In the genomic region with DNA sequence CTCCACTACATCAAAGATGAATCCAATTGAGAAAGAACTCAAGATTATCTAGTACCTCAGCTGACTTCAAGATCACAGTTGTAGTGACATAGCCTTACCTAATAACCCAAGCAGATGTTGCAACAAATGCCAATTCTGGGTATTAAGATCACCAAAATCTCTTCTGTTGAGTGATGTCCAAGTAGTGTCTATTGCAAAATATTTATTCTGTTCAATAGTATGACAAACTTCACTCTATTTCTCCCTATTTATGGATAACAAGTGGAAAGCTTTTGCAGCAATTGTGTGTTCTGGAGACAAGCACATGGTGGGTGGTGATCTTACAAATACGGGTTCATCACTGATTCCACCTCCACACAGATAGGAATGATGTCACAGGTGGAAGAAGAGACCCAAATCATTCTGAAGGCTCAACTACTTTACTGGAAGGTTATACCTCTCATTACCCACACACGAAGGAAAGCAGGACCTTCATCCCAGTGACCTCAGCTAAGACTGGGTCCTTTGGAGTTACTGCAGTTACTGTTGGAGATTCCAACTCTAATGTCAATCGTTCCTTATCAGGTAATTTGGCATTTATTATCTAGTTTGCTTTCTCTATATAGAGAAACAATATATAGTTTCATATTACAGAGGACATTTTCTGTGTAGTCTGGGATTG, we compare ENCODE assay signal across 22 cellular contexts.
A peak's percentile ranks its signal among the peaks of the same experiment; 100 is the strongest.
DNase-seq lines count a peak whose midpoint lies in the region; ATAC-seq, FAIRE-seq and TF ChIP-seq lines count a peak whose summit lies in the region.
"Had no signal": no experiment of that assay in that cellular context is flagged by ENCODE, and none has a peak within 500 bp of the region (broad histone marks: within the 10 kb centered on the region; RNA-seq: fewer than 3 reads in every experiment).

No MANE protein-coding gene starts in this region.

- ATAC-seq in naive B cell (ENCODE audit: low read depth in 2 of 2) (no peak), HG02870 (IDR thresholded peaks at IDR 0.05; ENCODE audit: unreplicated experiment) (no peak)

- peak overlapping the region; percentile 16 for H3K27ac Mint-ChIP-seq in activated T-helper 1 cell treated with anti-CD3 and anti-CD28 coated beads, Interleukin-12 subunit alpha, Interleukin-12 subunit beta, Interleukin-2, Interleukin-4 antibody, amounts not matched to agents 30 ng/mL and 10 ng/mL and 1 ng/mL, durations not matched to agents 14 hours and 24 hours and 36 hours
- peak overlapping the region; percentile 63 to 94 (median 83) for H3K27ac Mint-ChIP-seq in naive B cell
- H3K27ac Mint-ChIP-seq: H9 had no signal

- TF ChIP-seq POLR2A in GM12892 (IDR thresholded peaks at IDR 0.05; ENCODE audit: low read depth, low read length): peak; percentile 33; the same call in 1 of the 2 replicates

- peaks cover 63 to 98% (median 96%) of the 10 kb centered on the region in 11 experiments for H3K36me3 ChIP-seq in BLaER1 treated with 17β-estradiol and CSF1 and Interleukin-3, amounts not matched to agents 10 nM and 100 nM

- peaks cover 28% of the 10 kb centered on the region for H3K9me3 Mint-ChIP-seq in activated T-helper 1 cell treated with anti-CD3 and anti-CD28 coated beads, Interleukin-12 subunit alpha, Interleukin-12 subunit beta, Interleukin-2, Interleukin-4 antibody, amounts not matched to agents 30 ng/mL and 10 ng/mL and 1 ng/mL, durations not matched to agents 14 hours and 24 hours and 36 hours
- peaks cover 0 to 15% (median 0%) of the 10 kb centered on the region in 7 donors for H3K9me3 Mint-ChIP-seq in naive B cell

- DNase-seq in GM12892 (ENCODE audit: insufficient read length) (no peak), naive B cell (no peak), HCEC 1CT (no peak)
- DNase-seq in activated T-helper 1 cell treated with anti-CD3 and anti-CD28 coated beads, Interleukin-12 subunit alpha, Interleukin-12 subunit beta, Interleukin-2, Interleukin-4 antibody, amounts not matched to agents 30 ng/mL and 10 ng/mL and 1 ng/mL, durations not matched to agents 14 hours and 24 hours and 36 hours (ENCODE audit: low spot score): no peak
- no peak for DNase-seq in activated CD4-positive, alpha-beta T cell treated with anti-CD3 and anti-CD28 coated beads, Interleukin-2, amount 50 U/mL, for 4 hours
- DNase-seq: activated CD4-positive, alpha-beta T cell treated with anti-CD3 and anti-CD28 coated beads, Interleukin-2, amount 50 U/mL, for 48 hours; amniotic stem cell; effector CD8-positive, alpha-beta T cell; H9; islet precursor cell; NCI-H1417; NCI-H2171 treated with DMSO at 0.1 percent for 48 hours; NCI-H82; RPMI8226; stimulated activated CD4-positive, alpha-beta T cell treated with anti-CD3 and anti-CD28 coated beads, Interleukin-4, amount 100 ng/mL, for 24 hours; stimulated activated CD8-positive, alpha-beta memory T cell treated with anti-CD3 and anti-CD28 coated beads, Interleukin-4, amount 100 ng/mL, for 48 hours had no signal

- no peak overlapping the region for H3K4me3 Mint-ChIP-seq in activated T-helper 1 cell treated with anti-CD3 and anti-CD28 coated beads, Interleukin-12 subunit alpha, Interleukin-12 subunit beta, Interleukin-2, Interleukin-4 antibody, amounts not matched to agents 30 ng/mL and 10 ng/mL and 1 ng/mL, durations not matched to agents 14 hours and 24 hours and 36 hours
- peak overlapping the region in 7 of 8 donors; percentile 8 to 76 (median 53) for H3K4me3 Mint-ChIP-seq in naive B cell
- H3K4me3 Mint-ChIP-seq: H9 had no signal

- peaks cover 0 to 25% (median 0%) of the 10 kb centered on the region in 11 experiments; a peak in 3 of 22 replicates for H4K20me1 ChIP-seq in BLaER1 treated with 17β-estradiol and CSF1 and Interleukin-3, amounts not matched to agents 10 nM and 100 nM
- H4K20me1 ChIP-seq: BLaER1 had no signal

- H3K4me1 Mint-ChIP-seq in activated T-helper 1 cell treated with anti-CD3 and anti-CD28 coated beads, Interleukin-12 subunit alpha, Interleukin-12 subunit beta, Interleukin-2, Interleukin-4 antibody, amounts not matched to agents 30 ng/mL and 10 ng/mL and 1 ng/mL, durations not matched to agents 14 hours and 24 hours and 36 hours (ENCODE audit: low read depth): peaks cover 33% of the 10 kb centered on the region
- H3K4me1 Mint-ChIP-seq in naive B cell: peaks cover 46 to 77% (median 55%) of the 10 kb centered on the region in 3 donors

- H3K27me3 ChIP-seq in BLaER1 treated with 17β-estradiol and CSF1 and Interleukin-3, amounts not matched to agents 10 nM and 100 nM: no peaks in the 10 kb centered on the region
- H3K27me3 ChIP-seq: BLaER1 had no signal

- H3K4me1 ChIP-seq in BLaER1 treated with 17β-estradiol and CSF1 and Interleukin-3, amounts not matched to agents 10 nM and 100 nM: peaks cover 0 to 60% (median 18%) of the 10 kb centered on the region in 10 experiments; a peak in 12 of 20 replicates
- H3K4me1 ChIP-seq: BLaER1, parathyroid adenoma had no signal

- H3K4me2 ChIP-seq in BLaER1 treated with 17β-estradiol and CSF1 and Interleukin-3, amounts not matched to agents 10 nM and 100 nM: peak overlapping the region in 6 of 11 experiments; percentile 7 to 89 (median 65); a peak in 10 of 22 replicates
- H3K4me2 ChIP-seq: BLaER1, KMS-11 had no signal

- 0 out of 22 replicates have a peak overlapping the region, but pooled peaks of 1 of the 11 experiments have one; percentile 13 for H3K9ac ChIP-seq in BLaER1 treated with 17β-estradiol and CSF1 and Interleukin-3, amounts not matched to agents 10 nM and 100 nM
- H3K9ac ChIP-seq: BLaER1, KMS-11, parathyroid adenoma had no signal

- FAIRE-seq in GM12892 (lab: Jason Lieb, UNC): no peak

- intact Hi-C loops in activated T-helper 1 cell treated with anti-CD3 and anti-CD28 coated beads, Interleukin-12 subunit alpha, Interleukin-12 subunit beta, Interleukin-2, Interleukin-4 antibody, amounts not matched to agents 30 ng/mL and 10 ng/mL and 1 ng/mL, durations not matched to agents 14 hours and 24 hours and 36 hours (cut with micrococcal nuclease): no loop called here

- H3K36me3 Mint-ChIP-seq in activated T-helper 1 cell treated with anti-CD3 and anti-CD28 coated beads, Interleukin-12 subunit alpha, Interleukin-12 subunit beta, Interleukin-2, Interleukin-4 antibody, amounts not matched to agents 30 ng/mL and 10 ng/mL and 1 ng/mL, durations not matched to agents 14 hours and 24 hours and 36 hours (ENCODE audit: low read depth): peaks cover 87% of the 10 kb centered on the region
- H3K36me3 Mint-ChIP-seq in naive B cell: peaks cover 46 to 61% of the 10 kb centered on the region in 2 donors

- no peak overlapping the region for H3K4me3 ChIP-seq in BLaER1 treated with 17β-estradiol and CSF1 and Interleukin-3, amounts not matched to agents 10 nM and 100 nM
- H3K4me3 ChIP-seq: BLaER1, skin epidermis had no signal

- peak overlapping the region in 7 of 11 experiments; percentile 11 to 96 (median 88); a peak in 12 of 22 replicates for H3K27ac ChIP-seq in BLaER1 treated with 17β-estradiol and CSF1 and Interleukin-3, amounts not matched to agents 10 nM and 100 nM
- H3K27ac ChIP-seq: BLaER1, KMS-11, parathyroid adenoma had no signal

- H3K27me3 Mint-ChIP-seq in activated T-helper 1 cell treated with anti-CD3 and anti-CD28 coated beads, Interleukin-12 subunit alpha, Interleukin-12 subunit beta, Interleukin-2, Interleukin-4 antibody, amounts not matched to agents 30 ng/mL and 10 ng/mL and 1 ng/mL, durations not matched to agents 14 hours and 24 hours and 36 hours (ENCODE audit: insufficient read depth): no peaks in the 10 kb centered on the region
- H3K27me3 Mint-ChIP-seq in naive B cell: no peaks in the 10 kb centered on the region

- peaks cover 13 to 41% (median 25%) of the 10 kb centered on the region in 11 experiments; a peak in 21 of 22 replicates for H3K9me3 ChIP-seq in BLaER1 treated with 17β-estradiol and CSF1 and Interleukin-3, amounts not matched to agents 10 nM and 100 nM (replicated peaks in 1 of 11)
